Comparison of ENCODE assay signal across 9 cellular contexts in genomic region chr19:19361075-19361594, GRCh38. TPM values are rescaled to one million over a fixed set of nuclear protein-coding genes. Genes with fewer than 3 reads are reported as not detected.
A peak's percentile ranks its signal among the peaks of the same experiment; 100 is the strongest.
DNase-seq lines count a peak whose midpoint lies in the region; ATAC-seq, FAIRE-seq and TF ChIP-seq lines count a peak whose summit lies in the region.
"Had no signal": no experiment of that assay in that cellular context is flagged by ENCODE, and none has a peak within 500 bp of the region (broad histone marks: within the 10 kb centered on the region; RNA-seq: fewer than 3 reads in every experiment).

No MANE protein-coding gene starts in this region.

- H3K4me2 ChIP-seq in keratinocyte (ENCODE audit: control insufficient read depth, extremely low read depth, insufficient read depth, low read depth, low read length) = peak overlapping the region; percentile 31

- H3K27ac ChIP-seq in WERI-Rb-1 (no peak overlapping the region), keratinocyte (ENCODE audit: control insufficient read depth, insufficient read depth, low read length) (no peak overlapping the region)

- no peaks in the 10 kb centered on the region for H3K9me1 ChIP-seq in keratinocyte (ENCODE audit: control insufficient read depth, extremely low read depth, insufficient read depth, low read length)

- peak overlapping the region; percentile 45 for H2AFZ ChIP-seq in keratinocyte (ENCODE audit: control insufficient read depth, low read length)

- no peaks in the 10 kb centered on the region for H4K20me1 ChIP-seq in keratinocyte (ENCODE audit: control insufficient read depth, extremely low read depth, insufficient read depth, low read length)

- peak overlapping the region; percentile 22 for H3K9ac ChIP-seq in keratinocyte (ENCODE audit: control insufficient read depth, extremely low read depth, insufficient read depth, low read length)

- dilution Hi-C loops in keratinocyte (cut with MboI; ENCODE audit: extremely low pct_ligation_motif_present, low sequenced_read_pairs) = no loop called here

- H3K9me3 ChIP-seq in WERI-Rb-1 (ENCODE audit: severe bottlenecking) = no peaks in the 10 kb centered on the region
- H3K9me3 ChIP-seq in keratinocyte (ENCODE audit: control insufficient read depth, low read depth, low read length) = no peaks in the 10 kb centered on the region

- H3K36me3 ChIP-seq in GM06990 (ENCODE audit: control insufficient read depth, insufficient read depth, low read length) (peaks cover 8% of the 10 kb centered on the region), WERI-Rb-1 (peaks cover 9% of the 10 kb centered on the region), keratinocyte (ENCODE audit: control insufficient read depth in 2 of 2, extremely low read depth in 1 of 2, insufficient read depth in 2 of 2, low read length in 2 of 2) (peaks cover 8 to 9% of the 10 kb centered on the region in 2 experiments)

- DNase-seq in GM06990 (ENCODE audit: extremely low read depth, insufficient read length) (peak; percentile 36), NCI-H2196 (lab: John Stamatoyannopoulos, UW; ENCODE audit: unreplicated experiment) (peak; percentile 82), WERI-Rb-1 (peak; percentile 88), T47D (ENCODE audit: low read depth in 1 of 2, low spot score in 1 of 2) (peak; percentile 52 to 84), keratinocyte (ENCODE audit: low read depth, low spot score) (peak; percentile 42)
- DNase-seq in stimulated activated CD4-positive, alpha-beta T cell treated with anti-CD3 and anti-CD28 coated beads, Interleukin-1b, Interleukin-23, amount 100 ng/mL, for 1 hour (ENCODE audit: low read depth in 2 of 2) = peak; percentile 29 to 49

- peak; percentile 64 for ATAC-seq in HG02840 (IDR thresholded peaks at IDR 0.05; ENCODE audit: low FRiP score, unreplicated experiment)
- ATAC-seq in HG02678 (IDR thresholded peaks at IDR 0.05; ENCODE audit: unreplicated experiment) = no peak

- no peaks in the 10 kb centered on the region for H3K79me2 ChIP-seq in keratinocyte (ENCODE audit: control insufficient read depth, insufficient read depth, low read length)

- peaks cover 5% of the 10 kb centered on the region for H3K4me1 ChIP-seq in keratinocyte (ENCODE audit: control insufficient read depth, extremely low read depth, insufficient read depth, low read length)

- H3K27me3 ChIP-seq in GM06990 (replicated peaks; ENCODE audit: control insufficient read depth, insufficient read depth, low read length) = no peaks in the 10 kb centered on the region
- no peaks in the 10 kb centered on the region for H3K27me3 ChIP-seq in WERI-Rb-1 (ENCODE audit: insufficient read depth, low read depth, severe bottlenecking)
- H3K27me3 ChIP-seq in keratinocyte (ENCODE audit: control insufficient read depth, extremely low read depth, insufficient read depth, low read length) = no peaks in the 10 kb centered on the region

- in situ Hi-C loops in T47D (cut with HindIII; ENCODE audit: low pct_unique_long_range_greater_than_20kb, low sequenced_read_pairs) = no loop called here

- H3K4me3 ChIP-seq in GM06990 (replicated peaks; ENCODE audit: low read depth, low read length) (no peak overlapping the region), WERI-Rb-1 (ENCODE audit: low read depth, low read length) (no peak overlapping the region), keratinocyte (ENCODE audit: control insufficient read depth in 2 of 3, extremely low read depth in 1 of 3, insufficient read depth in 2 of 3, low read depth in 1 of 3, low read length in 3 of 3) (no peak overlapping the region)
- H3K4me3 ChIP-seq: skin epidermis had no signal

- TF ChIP-seq CTCF in GM06990 (IDR thresholded peaks at IDR 0.05; ENCODE audit: insufficient read depth, low read length, poor library complexity, severe bottlenecking) (peak; percentile 81), WERI-Rb-1 (IDR thresholded peaks at IDR 0.05; ENCODE audit: low read depth, low read length) (peak; percentile 77), keratinocyte (optimal IDR thresholded peaks at IDR 0.05 in 1 of 3, IDR thresholded peaks at IDR 0.05 in 1 of 3, conservative IDR thresholded peaks at IDR 0.05 in 1 of 3; ENCODE audit: extremely low read depth in 1 of 3, insufficient read depth in 2 of 3, low read length in 3 of 3) (peak; percentile 74 to 87 (median 80))

- no peak for FAIRE-seq in keratinocyte (lab: Jason Lieb, UNC)

RNA-seq across cellular contexts. Expression of gene MAU2, which starts 40.5 kb away (rescaled TPM):
- 9.7 to 18.8 TPM (median 10.3 TPM) in 3 replicates for polyA plus RNA-seq in keratinocyte
- polyA plus RNA-seq in keratinocyte (2011; ENCODE audit: low read depth) = 5.0 TPM
- polyA plus RNA-seq in keratinocyte (2011; cell fraction: cytosol; rRNA removed) = 7.6 and 9.8 TPM in 2 replicates
- 36.0 and 48.6 TPM in 2 replicates for polyA plus RNA-seq in keratinocyte (2011; cell fraction: nucleus; rRNA removed)
- polyA plus RNA-seq in keratinocyte (2012; ENCODE audit: low replicate concordance) = 13.9 and 16.2 TPM in 2 replicates
- 39.8 to 89.3 TPM (median 49.6 TPM) in 3 replicates for polyA minus RNA-seq in keratinocyte
- 25.5 TPM for polyA minus RNA-seq in keratinocyte (2011; cell fraction: cytosol; rRNA and poly(A)+ RNA removed)
- polyA minus RNA-seq in keratinocyte (2011; cell fraction: nucleus; rRNA and poly(A)+ RNA removed) = 42.6 and 43.3 TPM in 2 replicates

RNA-seq across cellular contexts. Expression of gene SUGP1, which starts 40.8 kb away (rescaled TPM):
- 23.3 to 37.4 TPM (median 28.6 TPM) in 3 replicates for polyA plus RNA-seq in keratinocyte
- polyA plus RNA-seq in keratinocyte (2011; ENCODE audit: low read depth) = 31.8 TPM
- 10.3 and 22.4 TPM in 2 replicates for polyA plus RNA-seq in keratinocyte (2011; cell fraction: cytosol; rRNA removed)
- 53.5 and 53.8 TPM in 2 replicates for polyA plus RNA-seq in keratinocyte (2011; cell fraction: nucleus; rRNA removed)
- 23.3 and 37.7 TPM in 2 replicates for polyA plus RNA-seq in keratinocyte (2012; ENCODE audit: low replicate concordance)
- 17.9 to 26.9 TPM (median 21.9 TPM) in 3 replicates for polyA minus RNA-seq in keratinocyte
- 29.0 TPM for polyA minus RNA-seq in keratinocyte (2011; cell fraction: cytosol; rRNA and poly(A)+ RNA removed)
- polyA minus RNA-seq in keratinocyte (2011; cell fraction: nucleus; rRNA and poly(A)+ RNA removed) = 29.5 and 31.4 TPM in 2 replicates

RNA-seq across cellular contexts. Expression of gene GATAD2A, which starts 44.3 kb away (rescaled TPM):
- 14.6 to 81.0 TPM (median 28.4 TPM) in 3 replicates for polyA plus RNA-seq in keratinocyte
- polyA plus RNA-seq in keratinocyte (2011; ENCODE audit: low read depth) = 71.6 TPM
- 26.1 and 55.1 TPM in 2 replicates for polyA plus RNA-seq in keratinocyte (2011; cell fraction: cytosol; rRNA removed)
- 33.4 and 37.0 TPM in 2 replicates for polyA plus RNA-seq in keratinocyte (2011; cell fraction: nucleus; rRNA removed)
- polyA plus RNA-seq in keratinocyte (2012; ENCODE audit: low replicate concordance) = 33.8 and 64.9 TPM in 2 replicates
- 10.3 to 40.8 TPM (median 17.9 TPM) in 3 replicates for polyA minus RNA-seq in keratinocyte
- polyA minus RNA-seq in keratinocyte (2011; cell fraction: cytosol; rRNA and poly(A)+ RNA removed) = 76.4 TPM
- 22.9 and 25.1 TPM in 2 replicates for polyA minus RNA-seq in keratinocyte (2011; cell fraction: nucleus; rRNA and poly(A)+ RNA removed)

Comparison
In these comparisons a context has a peak if more than half of its experiments do, and no peak if none do; other contexts are left out.
1. DNase-seq: peak in every context shown above with its lines; median percentile 88 in WERI-Rb-1; 82 in NCI-H2196; 68 in T47D; 42 in keratinocyte; 39 in stimulated activated CD4-positive, alpha-beta T cell treated with anti-CD3 and anti-CD28 coated beads, Interleukin-1b, Interleukin-23, amount 100 ng/mL, for 1 hour; 36 in GM06990.